In genomic region chr6:72533601-72534000, GRCh38 we compare ENCODE assay signal across 18 cellular contexts.
DNase-seq lines count a peak whose midpoint lies in the region; ATAC-seq, FAIRE-seq and TF ChIP-seq lines count a peak whose summit lies in the region.
"Had no signal": no experiment of that assay in that cellular context is flagged by ENCODE, and none has a peak within 500 bp of the region (broad histone marks: within the 10 kb centered on the region; RNA-seq: fewer than 3 reads in every experiment).

No MANE protein-coding gene starts in this region.

- peaks cover 62% of the 10 kb centered on the region for H3K4me1 Mint-ChIP-seq in HFFc6 (ENCODE audit: low read depth)

- H3K27me3 ChIP-seq in K562 (ENCODE audit: control insufficient read depth in 2 of 2, insufficient read depth in 2 of 2, low read length in 2 of 2) (no peaks in the 10 kb centered on the region), HepG2 (ENCODE audit: control insufficient read depth in 1 of 2, insufficient read depth in 2 of 2, low read length in 2 of 2) (no peaks in the 10 kb centered on the region; a peak in 1 of 5 replicates), aorta (ENCODE audit: control insufficient read depth in 1 of 2, insufficient read depth in 2 of 2, low read length in 1 of 2) (no peaks in the 10 kb centered on the region)

- in situ Hi-C loops in K562 (cut with MboI) (no loop called here), HepG2 (cut with HindIII; ENCODE audit: extremely low pct_ligation_motif_present, low pct_unique_long_range_greater_than_20kb) (no loop called here)

- H3K9me1 ChIP-seq in K562 (ENCODE audit: control insufficient read depth, insufficient read depth, low read length) = no peaks in the 10 kb centered on the region

- H3K36me3 ChIP-seq in K562 (ENCODE audit: control insufficient read depth, insufficient read depth, low read length) = no peaks in the 10 kb centered on the region
- H3K36me3 ChIP-seq in mesodermal cell (ENCODE audit: control insufficient read depth, insufficient read depth, low read length) = no peaks in the 10 kb centered on the region
- H3K36me3 ChIP-seq in HepG2 (replicated peaks in 1 of 2; ENCODE audit: control insufficient read depth in 1 of 2, insufficient read depth in 2 of 2, low read length in 2 of 2) = no peaks in the 10 kb centered on the region
- no peaks in the 10 kb centered on the region for H3K36me3 ChIP-seq in aorta (ENCODE audit: control insufficient read depth in 1 of 2, insufficient read depth in 2 of 2, low read length in 1 of 2)
- H3K36me3 ChIP-seq: HAP-1 had no signal

- H3K27me3 Mint-ChIP-seq in HFFc6 (ENCODE audit: insufficient read depth) = no peaks in the 10 kb centered on the region

- no peaks in the 10 kb centered on the region for H3K79me2 ChIP-seq in K562 (ENCODE audit: control insufficient read depth, insufficient read depth, low read length)
- H3K79me2 ChIP-seq in HepG2 (ENCODE audit: insufficient read depth, low read length) = no peaks in the 10 kb centered on the region

- H3K9ac ChIP-seq in K562 (ENCODE audit: insufficient read depth in 1 of 2, low read depth in 2 of 2, low read length in 2 of 2) (no peak overlapping the region), HepG2 (ENCODE audit: insufficient read depth, low read depth, low read length) (no peak overlapping the region)

- no peak for FAIRE-seq in K562 (lab: Jason Lieb, UNC)
- FAIRE-seq in HepG2 (lab: Jason Lieb, UNC) = no peak
- FAIRE-seq: G401.6 had no signal

- no peaks in the 10 kb centered on the region for H3K9me3 Mint-ChIP-seq in HFFc6

- H2AFZ ChIP-seq in K562 (ENCODE audit: low read depth, low read length) = no peak overlapping the region
- no peak overlapping the region for H2AFZ ChIP-seq in HepG2 (ENCODE audit: low read length)

- no peak for TF ChIP-seq EP300 in K562 (IDR thresholded peaks at IDR 0.05; ENCODE audit: low read length)
- no peak for TF ChIP-seq EP300 in HepG2 (IDR thresholded peaks at IDR 0.05; ENCODE audit: low read depth in 2 of 2, low read length in 2 of 2)
- TF ChIP-seq EP300 in HepG2 (CRISPR knock-in tag; IDR thresholded peaks at IDR 0.05; ENCODE audit: borderline replicate concordance) = no peak

- CTCF ChIA-PET in K562 (lab: Yijun Ruan, JAX; ENCODE audit: low intra/inter-chr PET ratio) (no interaction called here), HepG2 (lab: Yijun Ruan, JAX; ENCODE audit: low intra/inter-chr PET ratio, low total read pairs) (no interaction called here)

- H3K4me1 ChIP-seq in K562 (replicated peaks in 1 of 2; ENCODE audit: control insufficient read depth in 2 of 2, insufficient read depth in 2 of 2, low read length in 2 of 2) = peaks cover 0 to 9% of the 10 kb centered on the region in 2 experiments; a peak in 2 of 5 replicates
- peaks cover 7% of the 10 kb centered on the region for H3K4me1 ChIP-seq in mesodermal cell (ENCODE audit: control insufficient read depth, insufficient read depth, low read length, poor library complexity, severe bottlenecking)
- H3K4me1 ChIP-seq in HepG2 (ENCODE audit: insufficient read depth, low read length) = no peaks in the 10 kb centered on the region
- no peaks in the 10 kb centered on the region for H3K4me1 ChIP-seq in aorta (ENCODE audit: control insufficient read depth in 1 of 2, insufficient read depth in 2 of 2, low read length in 2 of 2)
- H3K4me1 ChIP-seq: HAP-1 had no signal

- TF ChIP-seq POLR2A in K562 (conservative IDR thresholded peaks at IDR 0.05) (no peak), HepG2 (IDR thresholded peaks at IDR 0.05; ENCODE audit: insufficient read depth in 1 of 2, low read depth in 2 of 2, low read length in 2 of 2) (no peak)

- H3K27ac Mint-ChIP-seq in HFFc6 = peak overlapping the region; percentile 57

- H3K27ac ChIP-seq in K562 (ENCODE audit: extremely low read depth, low read depth, low read length) (no peak overlapping the region), mesodermal cell (ENCODE audit: low read depth, low read length, severe bottlenecking) (peak overlapping the region; percentile 18), HepG2 (ENCODE audit: extremely low read length, insufficient read depth, low read length) (no peak overlapping the region), aorta (ENCODE audit: low read depth in 1 of 2, low read length in 2 of 2) (no peak overlapping the region)
- H3K27ac ChIP-seq: C4-2B had no signal

- POLR2A ChIA-PET in K562 (lab: Yijun Ruan, JAX) (interaction anchor here (0.8 to 1.1 kb wide), 3 partner anchors 19 to 87 kb away, joined by 3 read pairs; no protein-coding TSS in a partner anchor), HepG2 (lab: Yijun Ruan, JAX) (no interaction called here)

- DNase-seq in AG20443 (ENCODE audit: low spot score) (peak; percentile 14), HFFc6 (peak; percentile 12), K562 (ENCODE audit: extremely low read depth in 1 of 4, low spot score in 3 of 4) (no peak), HepG2 (ENCODE audit: low spot score) (no peak), NCI-H2171 (lab: John Stamatoyannopoulos, UW) (no peak), aorta (no peak)
- DNase-seq: AML-193; DMS79; KBM-7; NCI-H1105; NCI-H1694; NCI-H2081 treated with DMSO at 0.1 percent for 48 hours; NK-92 treated with Interleukin-12 subunit alpha and Interleukin-12 subunit beta, amount 100 ng/mL, for 24 hours; SHP77 treated with DMSO at 0.1 percent for 48 hours had no signal

- no peaks in the 10 kb centered on the region for H4K20me1 ChIP-seq in K562 (replicated peaks; ENCODE audit: control insufficient read depth, insufficient read depth, low read length)
- H4K20me1 ChIP-seq in HepG2 (ENCODE audit: insufficient read depth, low read length) = no peaks in the 10 kb centered on the region

- no peaks in the 10 kb centered on the region for H3K36me3 Mint-ChIP-seq in HFFc6 (ENCODE audit: low read depth)

- TF ChIP-seq CTCF in HFFc6 (IDR thresholded peaks at IDR 0.05) = no peak
- TF ChIP-seq CTCF in K562 (IDR thresholded peaks at IDR 0.05 in 2 of 3, conservative IDR thresholded peaks at IDR 0.05 in 1 of 3; ENCODE audit: insufficient read depth in 2 of 3, low read depth in 1 of 3, low read length in 3 of 3) = no peak
- TF ChIP-seq CTCF in HepG2 (CRISPR knock-in tag; IDR thresholded peaks at IDR 0.05) = no peak

- intact Hi-C loops in K562 (cut with micrococcal nuclease) = no loop called here
- intact Hi-C loops in HepG2 (cut with micrococcal nuclease; ENCODE audit: unreplicated experiment) = no loop called here
- intact Hi-C loops in aorta (cut with DNase I) = no loop called here

- TF ChIP-seq RAD21 in K562 (CRISPR knock-in tag; conservative IDR thresholded peaks at IDR 0.05 in 1 of 2, IDR thresholded peaks at IDR 0.05 in 1 of 2) (no peak), HepG2 (CRISPR knock-in tag; IDR thresholded peaks at IDR 0.05) (no peak)

- H3K9me3 ChIP-seq in K562 (replicated peaks; ENCODE audit: control insufficient read depth, insufficient read depth, low read depth, low read length) (no peaks in the 10 kb centered on the region), mesodermal cell (ENCODE audit: control insufficient read depth, low read length) (no peaks in the 10 kb centered on the region), HepG2 (ENCODE audit: low read length) (no peaks in the 10 kb centered on the region), aorta (ENCODE audit: control insufficient read depth, low read length) (peaks cover 1% of the 10 kb centered on the region)
- H3K9me3 ChIP-seq: HAP-1 had no signal

- H3K4me3 ChIP-seq in K562 (no peak overlapping the region), mesodermal cell (ENCODE audit: extremely low read depth, insufficient read depth, low read length, poor library complexity, severe bottlenecking) (no peak overlapping the region), HepG2 (replicated peaks in 1 of 3; ENCODE audit: insufficient read depth in 1 of 3, low read depth in 2 of 3, low read length in 3 of 3) (no peak overlapping the region), aorta (ENCODE audit: low read length in 2 of 2) (no peak overlapping the region)
- H3K4me3 ChIP-seq: HAP-1 had no signal

- no TSS peak for BruUV-seq in K562 (replicated peaks; lab: Mats Ljungman, UMichigan)
- no TSS peak for BruUV-seq in HepG2 (replicated peaks; lab: Mats Ljungman, UMichigan)

- H3K4me3 Mint-ChIP-seq in HFFc6 = no peak overlapping the region

- ATAC-seq in K562 (peak; percentile 21; the same call in 1 of the 3 replicates), HepG2 (no peak), aorta (ENCODE audit: low FRiP score) (no peak)

- H3K4me2 ChIP-seq in K562 (ENCODE audit: insufficient read depth, low read length) (no peak overlapping the region), HepG2 (ENCODE audit: low read depth, low read length) (no peak overlapping the region)

TF ChIP-seq in K562, 482 proteins besides CTCF, POLR2A, EP300 and RAD21:
- TF ChIP-seq CCAR2 (IDR thresholded peaks at IDR 0.05; ENCODE audit: low read depth, low read length) (no peak), DNMT1 (IDR thresholded peaks at IDR 0.05) (no peak)

TF ChIP-seq in HepG2, 621 proteins besides CTCF, POLR2A, EP300 and RAD21:
- no peak for TF ChIP-seq PLSCR1 (CRISPR knock-in tag; IDR thresholded peaks at IDR 0.05; ENCODE audit: borderline replicate concordance)

Comparison
In these comparisons a context has a peak if more than half of its experiments do, and no peak if none do; other contexts are left out.
1. DNase-seq: peak in AG20443 (single experiment) and HFFc6 (single experiment); none in K562 (0 of 4), HepG2 (single experiment), NCI-H2171 (single experiment) and aorta (0 of 2).